10 cellular contexts compared by ENCODE assay signal in genomic region chr11:9138133-9138453, GRCh38. TPM values are rescaled to one million over a fixed set of nuclear protein-coding genes. Genes with fewer than 3 reads are reported as not detected.
DNase-seq lines count a peak whose midpoint lies in the region; ATAC-seq, FAIRE-seq and TF ChIP-seq lines count a peak whose summit lies in the region.
"Had no signal": no experiment of that assay in that cellular context is flagged by ENCODE, and none has a peak within 500 bp of the region (broad histone marks: within the 10 kb centered on the region; RNA-seq: fewer than 3 reads in every experiment).

No MANE protein-coding gene starts in this region.

- intact Hi-C loops in CD8-positive, alpha-beta T cell (cut with DNase I, micrococcal nuclease), result loop anchor here in 1 of 2 experiments (5.0 kb wide), 2 partner anchors 121 to 916 kb away; no protein-coding TSS in a partner anchor
- intact Hi-C loops in PC-9 (cut with micrococcal nuclease; ENCODE audit: unreplicated experiment), result loop anchor here (5.0 kb wide), 2 partner anchors 121 to 226 kb away; partner anchors contain the start of gene AKIP1

- no peak overlapping the region for H3K27ac ChIP-seq in CD8-positive, alpha-beta T cell (ENCODE audit: low read depth, low read length)
- no peak overlapping the region for H3K27ac ChIP-seq in GM23338 (ENCODE audit: low read depth)
- H3K27ac ChIP-seq in PC-9, result peak overlapping the region; percentile 59
- H3K27ac ChIP-seq in keratinocyte (ENCODE audit: control insufficient read depth, insufficient read depth, low read length), result peak overlapping the region; percentile 62

- H3K4me3 ChIP-seq in CD8-positive, alpha-beta T cell (ENCODE audit: low read depth, low read length), result no peak overlapping the region
- H3K4me3 ChIP-seq in GM23338 (no peak overlapping the region), PC-9 (no peak overlapping the region), keratinocyte (ENCODE audit: control insufficient read depth in 2 of 3, extremely low read depth in 1 of 3, insufficient read depth in 2 of 3, low read depth in 1 of 3, low read length in 3 of 3) (no peak overlapping the region)
- H3K4me3 ChIP-seq: thoracic aorta had no signal

- H3K9me1 ChIP-seq in keratinocyte (ENCODE audit: control insufficient read depth, extremely low read depth, insufficient read depth, low read length), result no peaks in the 10 kb centered on the region

- POLR2A ChIA-PET in CD8-positive, alpha-beta T cell (lab: Charles Lee), result no interaction called here
- POLR2A ChIA-PET in PC-9 (lab: Charles Lee; ENCODE audit: unreplicated experiment), result no interaction called here

- CTCF ChIA-PET in CD8-positive, alpha-beta T cell (lab: Charles Lee), result interaction anchor here (0.6 to 3.6 kb wide), 28 partner anchors 9 to 369 kb away, joined by 3 to 27 read pairs (median 4); no protein-coding TSS in a partner anchor
- CTCF ChIA-PET in PC-9 (lab: Charles Lee), result interaction anchor here (0.6 to 1.1 kb wide), 4 partner anchors 122 to 449 kb away, joined by 3 to 10 read pairs (median 4); no protein-coding TSS in a partner anchor

- H4K20me1 ChIP-seq in GM23338 (replicated peaks; ENCODE audit: insufficient read depth) (peaks cover 5% of the 10 kb centered on the region), PC-9 (ENCODE audit: insufficient read depth) (no peaks in the 10 kb centered on the region), keratinocyte (ENCODE audit: control insufficient read depth, extremely low read depth, insufficient read depth, low read length) (no peaks in the 10 kb centered on the region)

- H3K79me2 ChIP-seq in GM23338 (replicated peaks; ENCODE audit: insufficient read depth) (no peaks in the 10 kb centered on the region), PC-9 (ENCODE audit: low read depth) (no peaks in the 10 kb centered on the region), keratinocyte (ENCODE audit: control insufficient read depth, insufficient read depth, low read length) (no peaks in the 10 kb centered on the region)

- H3K9me3 ChIP-seq in CD8-positive, alpha-beta T cell (ENCODE audit: low read length), result no peaks in the 10 kb centered on the region
- H3K9me3 ChIP-seq in PC-9 (ENCODE audit: insufficient read depth, low read depth), result no peaks in the 10 kb centered on the region
- no peaks in the 10 kb centered on the region for H3K9me3 ChIP-seq in keratinocyte (ENCODE audit: control insufficient read depth, low read depth, low read length)
- H3K9me3 ChIP-seq: thoracic aorta had no signal

- H3K9me2 ChIP-seq in GM23338 (ENCODE audit: insufficient read depth), result 0 out of 2 replicates have a peak, but pooled peaks cover 4% of the 10 kb centered on the region
- H3K9me2 ChIP-seq in PC-9 (ENCODE audit: insufficient read depth), result no peaks in the 10 kb centered on the region

- no peak for TF ChIP-seq CTCF in CD8-positive, alpha-beta T cell (IDR thresholded peaks at IDR 0.05)
- TF ChIP-seq CTCF in GM23338 (conservative IDR thresholded peaks at IDR 0.05; ENCODE audit: low read depth in 2 of 2), result no peak
- no peak; the same call in 1 of the 2 replicates for TF ChIP-seq CTCF in PC-9 (conservative IDR thresholded peaks at IDR 0.05)
- TF ChIP-seq CTCF in keratinocyte (optimal IDR thresholded peaks at IDR 0.05 in 1 of 3, IDR thresholded peaks at IDR 0.05 in 1 of 3, conservative IDR thresholded peaks at IDR 0.05 in 1 of 3; ENCODE audit: extremely low read depth in 1 of 3, insufficient read depth in 2 of 3, low read length in 3 of 3), result no peak

- H3F3A ChIP-seq in GM23338 (replicated peaks; ENCODE audit: low read depth), result 0 out of 2 replicates have a peak, but pooled peaks cover 4% of the 10 kb centered on the region
- peaks cover 17% of the 10 kb centered on the region for H3F3A ChIP-seq in PC-9 (ENCODE audit: insufficient read depth, low read depth)

- H2AFZ ChIP-seq in GM23338 (no peak overlapping the region), PC-9 (no peak overlapping the region), keratinocyte (ENCODE audit: control insufficient read depth, low read length) (no peak overlapping the region)

- H3K9ac ChIP-seq in keratinocyte (ENCODE audit: control insufficient read depth, extremely low read depth, insufficient read depth, low read length), result no peak overlapping the region

- H3K4me3 Mint-ChIP-seq in CD8-positive, alpha-beta T cell, result no peak overlapping the region
- no peak overlapping the region for H3K4me3 Mint-ChIP-seq in GM23338

- peaks cover 9% of the 10 kb centered on the region for H3K4me1 Mint-ChIP-seq in CD8-positive, alpha-beta T cell (ENCODE audit: low read depth)
- peaks cover 19% of the 10 kb centered on the region for H3K4me1 Mint-ChIP-seq in GM23338

- H3K27me3 Mint-ChIP-seq in CD8-positive, alpha-beta T cell (ENCODE audit: low read depth), result no peaks in the 10 kb centered on the region
- H3K27me3 Mint-ChIP-seq in GM23338 (ENCODE audit: insufficient read depth, low read depth, poor library complexity), result peaks cover 4% of the 10 kb centered on the region

- no TSS peak for BruUV-seq in PC-9 (replicated peaks; lab: Mats Ljungman, UMichigan)

- ATAC-seq in CD8-positive, alpha-beta T cell, result no peak
- ATAC-seq in GM23338 (peak; percentile 36), GM19455 (IDR thresholded peaks at IDR 0.05; ENCODE audit: unreplicated experiment) (no peak), GM21717 (IDR thresholded peaks at IDR 0.05; ENCODE audit: unreplicated experiment) (no peak)

- H3K27me3 ChIP-seq in CD8-positive, alpha-beta T cell (ENCODE audit: insufficient read depth, low read length), result no peaks in the 10 kb centered on the region
- H3K27me3 ChIP-seq in GM23338 (ENCODE audit: insufficient read depth) (no peaks in the 10 kb centered on the region), PC-9 (ENCODE audit: insufficient read depth, low read depth) (no peaks in the 10 kb centered on the region), keratinocyte (ENCODE audit: control insufficient read depth, extremely low read depth, insufficient read depth, low read length) (no peaks in the 10 kb centered on the region)

- H3K9me3 Mint-ChIP-seq in CD8-positive, alpha-beta T cell, result no peaks in the 10 kb centered on the region
- no peaks in the 10 kb centered on the region for H3K9me3 Mint-ChIP-seq in GM23338

- dilution Hi-C loops in keratinocyte (cut with MboI; ENCODE audit: extremely low pct_ligation_motif_present, low sequenced_read_pairs), result no loop called here

- H3K36me3 Mint-ChIP-seq in CD8-positive, alpha-beta T cell, result peaks cover 50% of the 10 kb centered on the region
- peaks cover 35% of the 10 kb centered on the region for H3K36me3 Mint-ChIP-seq in GM23338 (ENCODE audit: low read depth)

- no peaks in the 10 kb centered on the region for H3K4me1 ChIP-seq in CD8-positive, alpha-beta T cell (ENCODE audit: insufficient read depth, low read length)
- peaks cover 9% of the 10 kb centered on the region; the same call in 1 of the 2 replicates for H3K4me1 ChIP-seq in GM23338 (ENCODE audit: insufficient read depth)
- peaks cover 40% of the 10 kb centered on the region for H3K4me1 ChIP-seq in PC-9 (replicated peaks; ENCODE audit: insufficient read depth)
- H3K4me1 ChIP-seq in keratinocyte (ENCODE audit: control insufficient read depth, extremely low read depth, insufficient read depth, low read length), result peaks cover 28% of the 10 kb centered on the region

- H3K27ac Mint-ChIP-seq in CD8-positive, alpha-beta T cell, result peak overlapping the region; percentile 33
- peak overlapping the region; percentile 53; the same call in 1 of the 2 replicates for H3K27ac Mint-ChIP-seq in GM23338

- DNase-seq in CD8-positive, alpha-beta T cell, result no peak
- no peak for DNase-seq in GM23338 (ENCODE audit: low spot score)
- peak in 1 of 2 experiments; percentile 53 for DNase-seq in PC-9
- DNase-seq in keratinocyte (ENCODE audit: low read depth, low spot score), result no peak
- no peak for DNase-seq in midbrain (lab: John Stamatoyannopoulos, UW)
- DNase-seq in nucleus accumbens (lab: John Stamatoyannopoulos, UW), result no peak

- peak overlapping the region; percentile 4; the same call in 1 of the 2 replicates for H3K4me2 ChIP-seq in GM23338
- H3K4me2 ChIP-seq in PC-9, result peak overlapping the region; percentile 67
- H3K4me2 ChIP-seq in keratinocyte (ENCODE audit: control insufficient read depth, extremely low read depth, insufficient read depth, low read depth, low read length), result peak overlapping the region; percentile 69

- peaks cover 23% of the 10 kb centered on the region for H3K36me3 ChIP-seq in CD8-positive, alpha-beta T cell (ENCODE audit: insufficient read depth, low read length)
- peaks cover 17% of the 10 kb centered on the region for H3K36me3 ChIP-seq in GM23338 (ENCODE audit: insufficient read depth)
- H3K36me3 ChIP-seq in PC-9 (ENCODE audit: low read depth), result no peaks in the 10 kb centered on the region
- H3K36me3 ChIP-seq in keratinocyte (ENCODE audit: control insufficient read depth in 2 of 2, extremely low read depth in 1 of 2, insufficient read depth in 2 of 2, low read length in 2 of 2), result peaks cover 6 to 15% of the 10 kb centered on the region in 2 experiments

- FAIRE-seq in keratinocyte (lab: Jason Lieb, UNC), result no peak

TF ChIP-seq in GM23338, 12 proteins besides CTCF, POLR2A, EP300 and RAD21 (continues in another document):
- no peak for TF ChIP-seq ZNF331 (CRISPR knock-in tag; IDR thresholded peaks at IDR 0.05; ENCODE audit: low read depth)

RNA-seq across cellular contexts. Expression of gene SCUBE2, which starts 46.7 kb away (rescaled TPM):
- total RNA-seq in CD8-positive, alpha-beta T cell, result not detected
- total RNA-seq in GM23338 (2014; rRNA removed; shearing (Covaris generic)), result 0.63 TPM in 1 of 2 replicates, not detected in the other
- polyA plus RNA-seq in GM23338 (2016; fragmentation: Nextera tagmentation; extraction: Ambion mirVana), result 0.47 and 1.2 TPM in 2 replicates
- not detected in 2 replicates for total RNA-seq in PC-9 (2021)
- polyA plus RNA-seq in keratinocyte, result 0.70 to 2.3 TPM (median 1.5 TPM) in 3 replicates
- 0.50 TPM for polyA plus RNA-seq in keratinocyte (2011; ENCODE audit: low read depth)
- 1.3 and 2.2 TPM in 2 replicates for polyA plus RNA-seq in keratinocyte (2011; cell fraction: cytosol; rRNA removed)
- polyA plus RNA-seq in keratinocyte (2011; cell fraction: nucleus; rRNA removed), result 2.4 and 2.5 TPM in 2 replicates
- polyA plus RNA-seq in keratinocyte (2012; ENCODE audit: low replicate concordance), result 1.5 and 2.1 TPM in 2 replicates
- polyA minus RNA-seq in keratinocyte, result 0.75 to 2.1 TPM (median 1.1 TPM) in 3 replicates
- not detected for polyA minus RNA-seq in keratinocyte (2011; cell fraction: cytosol; rRNA and poly(A)+ RNA removed)
- polyA minus RNA-seq in keratinocyte (2011; cell fraction: nucleus; rRNA and poly(A)+ RNA removed), result 2.3 and 2.8 TPM in 2 replicates
- total RNA-seq: T-helper 1 cell treated with Interleukin-12 subunit alpha and Interleukin-12 subunit beta and Interleukin-4 antibody, amounts not matched to agents 30 ng/mL and 1 ng/mL, for 36 hours had no signal

Comparison
In these comparisons a context has a peak if more than half of its experiments do, and no peak if none do; other contexts are left out.
1. H3K27ac ChIP-seq: peak in PC-9 (single experiment) and keratinocyte (single experiment); none in CD8-positive, alpha-beta T cell (single experiment) and GM23338 (single experiment).
2. H3K4me2 ChIP-seq: peak in every context shown above with its lines; median percentile 69 in keratinocyte; 67 in PC-9; 4 in GM23338.